Comparison of ENCODE assay signal across 8 cellular contexts in genomic region chr3:48188266-48189201, GRCh38. TPM values are rescaled to one million over a fixed set of nuclear protein-coding genes. Genes with fewer than 3 reads are reported as not detected.
DNase-seq lines count a peak whose midpoint lies in the region; ATAC-seq and TF ChIP-seq lines count a peak whose summit lies in the region.

Gene CDC25A (minus strand): TSS chr3:48188417. CDS start chr3:48187947, 470 bp downstream.

- DNase-seq in DMS 273 (lab: John Stamatoyannopoulos, UW; ENCODE audit: unreplicated experiment) (peak; percentile 98), IMR-90 (peak; percentile 98), OCI-M1 (lab: John Stamatoyannopoulos, UW) (peak; percentile 99), activated T-cell treated with anti-CD3 and anti-CD28 coated beads for 24 hours (ENCODE audit: low read depth) (peak; percentile 90), epidermal melanocyte (ENCODE audit: insufficient read length, low spot score) (peak; percentile 98), middle frontal gyrus (ENCODE audit: extremely low spot score, low spot score) (peak; percentile 92)
- peak; percentile 85 to 89 for DNase-seq in stimulated activated CD8-positive, alpha-beta memory T cell treated with anti-CD3 and anti-CD28 coated beads, Interleukin-2, amount 100 ng/mL, for 48 hours (ENCODE audit: low read depth in 2 of 2)

- peak within 1 kb of the TSS; percentile 76 for H3K14ac ChIP-seq in IMR-90 (replicated peaks; ENCODE audit: low read depth, low read length)

- peak; percentile 71; the same call in 1 of the 2 replicates for TF ChIP-seq POLR2A in IMR-90 (IDR thresholded peaks at IDR 0.05; ENCODE audit: low read depth, low read length)

- H2AK5ac ChIP-seq in IMR-90 (ENCODE audit: low read depth, low read length): no peak within 1 kb of the TSS

- peak within 1 kb of the TSS; percentile 94 to 95 for H4K8ac ChIP-seq in IMR-90 (ENCODE audit: low read depth in 2 of 2, low read length in 2 of 2)

- no peak within 1 kb of the TSS for H2BK15ac ChIP-seq in IMR-90 (ENCODE audit: low read depth, low read length)

- peaks cover 3% of the 10 kb centered on the region; the same call in 1 of the 2 replicates for H3K9me1 ChIP-seq in IMR-90 (ENCODE audit: insufficient read depth, low read length)

- POLR2A ChIA-PET in IMR-90 (lab: Charles Lee; ENCODE audit: unreplicated experiment): no interaction called here

- in situ Hi-C loops in IMR-90 (cut with MboI; ENCODE audit: low sequenced_read_pairs): no loop called here

- peak within 1 kb of the TSS; percentile 85 for H4K5ac ChIP-seq in IMR-90 (ENCODE audit: low read depth, low read length)

- H3K27ac ChIP-seq in IMR-90 (ENCODE audit: insufficient read depth, low read length): peak within 1 kb of the TSS; percentile 74

- peak within 1 kb of the TSS; percentile 70 for H3K4me2 ChIP-seq in IMR-90 (ENCODE audit: low read depth, low read length)

- no peak for TF ChIP-seq CTCF in IMR-90 (conservative IDR thresholded peaks at IDR 0.05; ENCODE audit: low read depth, low read length)

- peak within 1 kb of the TSS; percentile 56 for H3K9ac ChIP-seq in IMR-90 (ENCODE audit: low read depth, low read length)

- no peak within 1 kb of the TSS for H2BK20ac ChIP-seq in IMR-90 (ENCODE audit: low read depth, low read length)

- H2AFZ ChIP-seq in IMR-90 (replicated peaks; ENCODE audit: low read length, poor library complexity): peak within 1 kb of the TSS; percentile 95

- peaks cover 2% of the 10 kb centered on the region; the same call in 1 of the 2 replicates for H3K4me1 ChIP-seq in IMR-90 (ENCODE audit: control insufficient read depth, insufficient read depth, low read length)

- H3K27me3 ChIP-seq in IMR-90 (ENCODE audit: control insufficient read depth, insufficient read depth, low read length): no peaks in the 10 kb centered on the region

- H4K20me1 ChIP-seq in IMR-90 (ENCODE audit: insufficient read depth, low read length): no peaks in the 10 kb centered on the region

- 71% methylated on average over 1 of the region's 44 CpGs; no CpG with 5 or more reads in 1 of the 2 experiments for whole genome bisulfite sequencing in IMR-90 (ENCODE audit: extremely low coverage in 2 of 2, insufficient read length in 1 of 2), 2 experiments

- H3K36me3 ChIP-seq in IMR-90 (ENCODE audit: control insufficient read depth, insufficient read depth, low read length): peaks cover 2% of the 10 kb centered on the region

- H3K79me1 ChIP-seq in IMR-90 (ENCODE audit: low read depth in 1 of 2, low read length in 2 of 2): peaks cover 9 to 23% of the 10 kb centered on the region in 2 experiments; a peak in 3 of 4 replicates

- H3K23ac ChIP-seq in IMR-90 (ENCODE audit: low read depth, low read length): peak within 1 kb of the TSS; percentile 68

- no peak for TF ChIP-seq RAD21 in IMR-90 (IDR thresholded peaks at IDR 0.05; ENCODE audit: low read length)

- H3K56ac ChIP-seq in IMR-90 (ENCODE audit: extremely low read depth, insufficient read depth, low read length): peak within 1 kb of the TSS; percentile 49

- H4K91ac ChIP-seq in IMR-90 (ENCODE audit: insufficient read depth, low read depth, low read length): no peak within 1 kb of the TSS; the same call in 1 of the 2 replicates

- H3K4me3 ChIP-seq in IMR-90 (ENCODE audit: insufficient read depth, low read depth, low read length): peak within 1 kb of the TSS; percentile 67

- peak within 1 kb of the TSS; percentile 59 for H3K4ac ChIP-seq in IMR-90 (ENCODE audit: low read depth, low read length)

- dilution Hi-C loops in IMR-90 (cut with HindIII; ENCODE audit: low sequenced_read_pairs, unreplicated experiment): no loop called here

- H3K18ac ChIP-seq in IMR-90 (ENCODE audit: low read depth, low read length): no peak within 1 kb of the TSS; the same call in 1 of the 2 replicates

- no peaks in the 10 kb centered on the region for H3K9me3 ChIP-seq in IMR-90 (ENCODE audit: control insufficient read depth, insufficient read depth, low read length)

- CTCF ChIA-PET in IMR-90 (lab: Yijun Ruan, JAX): interaction anchor here (1.8 kb wide), 1 partner anchor 247 kb away, joined by 6 read pairs; no protein-coding TSS in a partner anchor

- H2BK120ac ChIP-seq in IMR-90 (ENCODE audit: low read depth, low read length): no peak within 1 kb of the TSS

- H2BK5ac ChIP-seq in IMR-90 (ENCODE audit: low read depth, low read length, poor library complexity, severe bottlenecking): no peak within 1 kb of the TSS

- no TSS peak for BruUV-seq in IMR-90 (replicated peaks; lab: Mats Ljungman, UMichigan)

- intact Hi-C loops in IMR-90 (cut with micrococcal nuclease): no loop called here

- peak within 1 kb of the TSS; percentile 79 for H2AK9ac ChIP-seq in IMR-90 (replicated peaks; ENCODE audit: low read depth, low read length, poor library complexity)

- ATAC-seq in GM21528 (IDR thresholded peaks at IDR 0.05; ENCODE audit: low FRiP score, unreplicated experiment) (peak; percentile 93), IMR-90 (ENCODE audit: low read depth) (peak; percentile 98)

TF ChIP-seq in IMR-90, 13 proteins besides CTCF, POLR2A, EP300 and RAD21:
- TF ChIP-seq ELK1 (IDR thresholded peaks at IDR 0.05; ENCODE audit: borderline replicate concordance, low read depth, low read length) (no peak), FOS (IDR thresholded peaks at IDR 0.05; ENCODE audit: low read depth, low read length) (no peak), SMC3 (IDR thresholded peaks at IDR 0.05; ENCODE audit: low read depth, low read length) (no peak), MAZ (IDR thresholded peaks at IDR 0.05; ENCODE audit: borderline replicate concordance, low read depth, low read length) (peak; percentile 71; the same call in 1 of the 2 replicates), NFE2L2 (IDR thresholded peaks at IDR 0.05; ENCODE audit: low read depth, low read length) (no peak), MAFK (IDR thresholded peaks at IDR 0.05; ENCODE audit: low read depth, low read length) (no peak), MXI1 (IDR thresholded peaks at IDR 0.05; ENCODE audit: borderline replicate concordance, low read depth, low read length) (peak; percentile 91), CEBPB (IDR thresholded peaks at IDR 0.05; ENCODE audit: low read depth, low read length) (no peak), USF2 (IDR thresholded peaks at IDR 0.05; ENCODE audit: low read depth, low read length) (0 out of 2 replicates have a peak, but pooled peaks have one; percentile 1)

RNA-seq across cellular contexts. Expression of gene CDC25A, which starts in this region (rescaled TPM):
- total RNA-seq in IMR-90 (2012; rRNA removed): 9.7 and 10.6 TPM in 2 replicates
- 4.2 and 4.7 TPM in 2 replicates for polyA plus RNA-seq in IMR-90 (2012; rRNA removed)
- polyA plus RNA-seq in IMR-90 (2012; cell fraction: cytosol; rRNA removed): 1.9 and 3.2 TPM in 2 replicates
- polyA plus RNA-seq in IMR-90 (2012; cell fraction: nucleus; rRNA removed; ENCODE audit: low replicate concordance): 2.5 and 4.3 TPM in 2 replicates

Comparison
In these comparisons a context has a peak if more than half of its experiments do, and no peak if none do; other contexts are left out.
1. Peak in every context shown above with its lines: DNase-seq, ATAC-seq, H3K4me3 ChIP-seq and H3K27ac ChIP-seq.